ENCODE assay signal across 8 cellular contexts in genomic region chr3:179750720-179751328, GRCh38.
DNase-seq lines count a peak whose midpoint lies in the region; ATAC-seq and TF ChIP-seq lines count a peak whose summit lies in the region.

No MANE protein-coding gene starts in this region.

- no peak overlapping the region for H3K9ac ChIP-seq in PC-3 (ENCODE audit: low read length)

- no peak overlapping the region for H3K4me3 ChIP-seq in PC-3 (ENCODE audit: low read length)
- H3K4me3 ChIP-seq in fibroblast of the aortic adventitia (ENCODE audit: low read depth, low read length): no peak overlapping the region
- H3K4me3 ChIP-seq in CD8-positive, alpha-beta memory T cell (ENCODE audit: low read length): no peak overlapping the region
- H3K4me3 ChIP-seq in CD8-positive, alpha-beta T cell (ENCODE audit: low read depth, low read length): no peak overlapping the region

- no peak overlapping the region for H2AFZ ChIP-seq in PC-3 (ENCODE audit: low read length)

- no peaks in the 10 kb centered on the region for H3K79me2 ChIP-seq in PC-3 (ENCODE audit: low read length)

- CTCF ChIA-PET in PC-3 (lab: Charles Lee): no interaction called here
- CTCF ChIA-PET in CD8-positive, alpha-beta memory T cell (lab: Charles Lee): no interaction called here
- CTCF ChIA-PET in CD8-positive, alpha-beta T cell (lab: Charles Lee): no interaction called here

- H4K20me1 ChIP-seq in PC-3 (ENCODE audit: low read length): no peaks in the 10 kb centered on the region

- H3K4me2 ChIP-seq in PC-3 (ENCODE audit: low read length): no peak overlapping the region

- no peak overlapping the region for H3K27ac ChIP-seq in PC-3 (ENCODE audit: low read length)
- no peak overlapping the region for H3K27ac ChIP-seq in CD8-positive, alpha-beta memory T cell (ENCODE audit: low read depth, low read length)
- no peak overlapping the region for H3K27ac ChIP-seq in CD8-positive, alpha-beta T cell (ENCODE audit: low read depth, low read length)

- TF ChIP-seq CTCF in PC-3 (conservative IDR thresholded peaks at IDR 0.05; ENCODE audit: low read depth, low read length) (peak; percentile 83), fibroblast of the aortic adventitia (IDR thresholded peaks at IDR 0.05; ENCODE audit: insufficient read depth, low read length) (peak; percentile 81)
- TF ChIP-seq CTCF in CD8-positive, alpha-beta T cell (IDR thresholded peaks at IDR 0.05): no peak

- DNase-seq in activated CD4-positive, alpha-beta T cell treated with anti-CD3 and anti-CD28 coated beads for 48 hours: peak; percentile 4
- DNase-seq in activated CD4-positive, alpha-beta T cell treated with anti-CD3 and anti-CD28 coated beads, Interleukin-2, amount 50 U/mL, for 1 hour: no peak
- DNase-seq in PC-3 (peak; percentile 60), fibroblast of the aortic adventitia (ENCODE audit: low read depth) (peak; percentile 41)
- no peak for DNase-seq in activated T-helper 2 cell treated with anti-CD3 and anti-CD28 coated beads, Interferon-gamma antibody, Interleukin-2, Interleukin-4, amounts not matched to agents 10 μg/mL and 5 μg/mL and 100 μg/mL, durations not matched to agents 14 hours and 24 hours and 36 hours (ENCODE audit: low spot score)
- no peak for DNase-seq in CD8-positive, alpha-beta memory T cell
- no peak for DNase-seq in CD8-positive, alpha-beta T cell

- intact Hi-C loops in PC-3 (cut with micrococcal nuclease): loop anchor here (5.0 kb wide), 1 partner anchor 846 kb away; no protein-coding TSS in a partner anchor
- intact Hi-C loops in activated T-helper 2 cell treated with anti-CD3 and anti-CD28 coated beads, Interferon-gamma antibody, Interleukin-2, Interleukin-4, amounts not matched to agents 10 μg/mL and 5 μg/mL and 100 μg/mL, durations not matched to agents 14 hours and 24 hours and 36 hours (cut with micrococcal nuclease): no loop called here
- intact Hi-C loops in CD8-positive, alpha-beta T cell (cut with DNase I, micrococcal nuclease): no loop called here

- POLR2A ChIA-PET in PC-3 (lab: Charles Lee; ENCODE audit: unreplicated experiment): no interaction called here
- POLR2A ChIA-PET in CD8-positive, alpha-beta memory T cell (lab: Charles Lee): no interaction called here
- POLR2A ChIA-PET in CD8-positive, alpha-beta T cell (lab: Charles Lee): no interaction called here

- no peaks in the 10 kb centered on the region for H3K27me3 Mint-ChIP-seq in activated T-helper 2 cell treated with anti-CD3 and anti-CD28 coated beads, Interferon-gamma antibody, Interleukin-2, Interleukin-4, amounts not matched to agents 10 μg/mL and 5 μg/mL and 100 μg/mL, durations not matched to agents 14 hours and 24 hours and 36 hours (ENCODE audit: low read depth)
- H3K27me3 Mint-ChIP-seq in CD8-positive, alpha-beta memory T cell: no peaks in the 10 kb centered on the region
- H3K27me3 Mint-ChIP-seq in CD8-positive, alpha-beta T cell (ENCODE audit: low read depth): no peaks in the 10 kb centered on the region

- H3K9me3 Mint-ChIP-seq in activated T-helper 2 cell treated with anti-CD3 and anti-CD28 coated beads, Interferon-gamma antibody, Interleukin-2, Interleukin-4, amounts not matched to agents 10 μg/mL and 5 μg/mL and 100 μg/mL, durations not matched to agents 14 hours and 24 hours and 36 hours: no peaks in the 10 kb centered on the region
- no peaks in the 10 kb centered on the region for H3K9me3 Mint-ChIP-seq in CD8-positive, alpha-beta memory T cell
- no peaks in the 10 kb centered on the region for H3K9me3 Mint-ChIP-seq in CD8-positive, alpha-beta T cell

- H3K27me3 ChIP-seq in PC-3 (ENCODE audit: low read length): no peaks in the 10 kb centered on the region
- no peaks in the 10 kb centered on the region for H3K27me3 ChIP-seq in CD8-positive, alpha-beta memory T cell (ENCODE audit: insufficient read depth, low read length, poor library complexity, severe bottlenecking)
- H3K27me3 ChIP-seq in CD8-positive, alpha-beta T cell (ENCODE audit: insufficient read depth, low read length): no peaks in the 10 kb centered on the region

- no peaks in the 10 kb centered on the region for H3K9me3 ChIP-seq in PC-3 (ENCODE audit: low read length)
- no peaks in the 10 kb centered on the region for H3K9me3 ChIP-seq in CD8-positive, alpha-beta memory T cell (ENCODE audit: low read length)
- no peaks in the 10 kb centered on the region for H3K9me3 ChIP-seq in CD8-positive, alpha-beta T cell (ENCODE audit: low read length)

- peak; percentile 55 for ATAC-seq in HG02852 (IDR thresholded peaks at IDR 0.05; ENCODE audit: unreplicated experiment)
- ATAC-seq in PC-3: peak; percentile 71
- ATAC-seq in CD8-positive, alpha-beta T cell: no peak

- peaks cover 3% of the 10 kb centered on the region; the same call in 1 of the 2 replicates for H3K36me3 ChIP-seq in PC-3 (ENCODE audit: low read depth, low read length)
- no peaks in the 10 kb centered on the region for H3K36me3 ChIP-seq in CD8-positive, alpha-beta memory T cell (ENCODE audit: insufficient read depth, low read length)
- H3K36me3 ChIP-seq in CD8-positive, alpha-beta T cell (ENCODE audit: insufficient read depth, low read length): no peaks in the 10 kb centered on the region

- H3K36me3 Mint-ChIP-seq in activated T-helper 2 cell treated with anti-CD3 and anti-CD28 coated beads, Interferon-gamma antibody, Interleukin-2, Interleukin-4, amounts not matched to agents 10 μg/mL and 5 μg/mL and 100 μg/mL, durations not matched to agents 14 hours and 24 hours and 36 hours (ENCODE audit: low read depth): peaks cover 7% of the 10 kb centered on the region
- peaks cover 2 to 28% (median 12%) of the 10 kb centered on the region in 3 donors for H3K36me3 Mint-ChIP-seq in CD8-positive, alpha-beta memory T cell
- peaks cover 35% of the 10 kb centered on the region for H3K36me3 Mint-ChIP-seq in CD8-positive, alpha-beta T cell

- no peaks in the 10 kb centered on the region for H3K4me1 ChIP-seq in PC-3 (ENCODE audit: insufficient read depth, low read length)
- no peaks in the 10 kb centered on the region for H3K4me1 ChIP-seq in CD8-positive, alpha-beta memory T cell (ENCODE audit: insufficient read depth, low read length)
- H3K4me1 ChIP-seq in CD8-positive, alpha-beta T cell (ENCODE audit: insufficient read depth, low read length): no peaks in the 10 kb centered on the region

- H3K4me3 Mint-ChIP-seq in activated T-helper 2 cell treated with anti-CD3 and anti-CD28 coated beads, Interferon-gamma antibody, Interleukin-2, Interleukin-4, amounts not matched to agents 10 μg/mL and 5 μg/mL and 100 μg/mL, durations not matched to agents 14 hours and 24 hours and 36 hours (ENCODE audit: low read depth): no peak overlapping the region
- no peak overlapping the region for H3K4me3 Mint-ChIP-seq in CD8-positive, alpha-beta memory T cell
- no peak overlapping the region for H3K4me3 Mint-ChIP-seq in CD8-positive, alpha-beta T cell

- H3K4me1 Mint-ChIP-seq in activated T-helper 2 cell treated with anti-CD3 and anti-CD28 coated beads, Interferon-gamma antibody, Interleukin-2, Interleukin-4, amounts not matched to agents 10 μg/mL and 5 μg/mL and 100 μg/mL, durations not matched to agents 14 hours and 24 hours and 36 hours (ENCODE audit: low read depth): no peaks in the 10 kb centered on the region
- H3K4me1 Mint-ChIP-seq in CD8-positive, alpha-beta memory T cell: no peaks in the 10 kb centered on the region
- H3K4me1 Mint-ChIP-seq in CD8-positive, alpha-beta T cell (ENCODE audit: low read depth): no peaks in the 10 kb centered on the region

- no peaks in the 10 kb centered on the region for H3K9me2 ChIP-seq in PC-3 (replicated peaks; ENCODE audit: low read length)

- no peaks in the 10 kb centered on the region for H3F3A ChIP-seq in PC-3 (ENCODE audit: low read length, unreplicated experiment)

- BruUV-seq in PC-3 (replicated peaks; lab: Mats Ljungman, UMichigan): no TSS peak

- H3K27ac Mint-ChIP-seq in activated T-helper 2 cell treated with anti-CD3 and anti-CD28 coated beads, Interferon-gamma antibody, Interleukin-2, Interleukin-4, amounts not matched to agents 10 μg/mL and 5 μg/mL and 100 μg/mL, durations not matched to agents 14 hours and 24 hours and 36 hours: no peak overlapping the region
- H3K27ac Mint-ChIP-seq in CD8-positive, alpha-beta memory T cell: peak overlapping the region in 2 of 8 donors; percentile 2 to 50
- H3K27ac Mint-ChIP-seq in CD8-positive, alpha-beta T cell: no peak overlapping the region

Comparison
In these comparisons a context has a peak if more than half of its experiments do, and no peak if none do; other contexts are left out.
1. DNase-seq: peak in activated CD4-positive, alpha-beta T cell treated with anti-CD3 and anti-CD28 coated beads for 48 hours (single experiment), PC-3 (single experiment) and fibroblast of the aortic adventitia (single experiment); none in activated CD4-positive, alpha-beta T cell treated with anti-CD3 and anti-CD28 coated beads, Interleukin-2, amount 50 U/mL, for 1 hour (single experiment), activated T-helper 2 cell treated with anti-CD3 and anti-CD28 coated beads, Interferon-gamma antibody, Interleukin-2, Interleukin-4, amounts not matched to agents 10 μg/mL and 5 μg/mL and 100 μg/mL, durations not matched to agents 14 hours and 24 hours and 36 hours (single experiment), CD8-positive, alpha-beta memory T cell (0 of 5) and CD8-positive, alpha-beta T cell (0 of 7).